In the genomic region with DNA sequence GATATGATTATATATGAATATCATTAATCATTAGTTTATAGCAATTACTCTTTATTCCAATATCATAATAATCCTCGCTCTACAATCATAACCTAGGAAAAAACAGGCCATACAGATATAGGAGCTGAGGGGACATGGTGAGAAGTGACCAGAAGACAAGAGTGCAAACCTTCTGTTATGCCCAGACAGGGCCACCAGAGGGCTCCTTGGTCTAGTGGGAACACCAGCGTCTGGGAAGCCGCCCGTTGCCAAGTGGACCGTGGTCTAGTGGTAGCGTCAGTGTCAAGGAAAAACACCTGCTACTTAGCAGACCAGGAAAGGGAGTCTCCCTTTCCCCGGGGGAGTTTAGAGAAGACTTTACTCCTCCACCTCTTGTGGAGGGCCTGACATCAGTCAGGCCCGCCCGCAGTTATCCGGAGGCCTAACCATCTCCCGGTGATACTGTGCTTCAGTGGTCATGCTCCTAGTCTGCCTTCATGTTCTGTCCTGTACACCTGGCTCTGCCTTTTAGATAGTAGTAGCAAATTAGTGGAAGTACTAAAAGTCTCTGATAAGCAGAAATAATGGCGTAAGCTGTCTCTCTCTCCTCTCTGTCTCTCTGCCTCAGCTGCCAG, we compare ENCODE assay signal across 8 cellular contexts. TPM values are rescaled to one million over a fixed set of nuclear protein-coding genes. Genes with fewer than 3 reads are reported as not detected.
DNase-seq lines count a peak whose midpoint lies in the region; ATAC-seq and TF ChIP-seq lines count a peak whose summit lies in the region.
"Not testable (repeated sequence)": the region's sequence is repeated elsewhere in the genome, so short reads cannot be mapped to it uniquely, and the experiment has no call there.

No MANE protein-coding gene starts in this region.

- not testable (repeated sequence) for H3K27me3 ChIP-seq in IMR-90 (ENCODE audit: control insufficient read depth, insufficient read depth, low read length)

- H2AFZ ChIP-seq in IMR-90 (replicated peaks; ENCODE audit: low read length, poor library complexity): not testable (repeated sequence)

- H3K4me2 ChIP-seq in IMR-90 (ENCODE audit: low read depth, low read length): not testable (repeated sequence)

- H2AK5ac ChIP-seq in IMR-90 (ENCODE audit: low read depth, low read length): not testable (repeated sequence)

- in situ Hi-C loops in IMR-90 (cut with MboI; ENCODE audit: low sequenced_read_pairs); astrocyte of the spinal cord (cut with HindIII; ENCODE audit: low sequenced_read_pairs): not testable (repeated sequence)

- H3K36me3 ChIP-seq in IMR-90 (ENCODE audit: control insufficient read depth, insufficient read depth, low read length): peaks cover 34% of the 10 kb centered on the region

- TF ChIP-seq CTCF in IMR-90 (conservative IDR thresholded peaks at IDR 0.05; ENCODE audit: low read depth, low read length) (peak; percentile 59), astrocyte of the spinal cord (IDR thresholded peaks at IDR 0.05; ENCODE audit: low read depth, low read length) (peak; percentile 60), neural crest cell (conservative IDR thresholded peaks at IDR 0.05) (peak; percentile 57)

- not testable (repeated sequence) for H3K9ac ChIP-seq in IMR-90 (ENCODE audit: low read depth, low read length)

- WGBS in IMR-90 (ENCODE audit: extremely low coverage in 2 of 2, insufficient read length in 1 of 2), 2 experiments: no CpG with 5 or more reads among the region's 12 CpGs

- not testable (repeated sequence) for H2AK9ac ChIP-seq in IMR-90 (replicated peaks; ENCODE audit: low read depth, low read length, poor library complexity)

- not testable (repeated sequence) for H2BK120ac ChIP-seq in IMR-90 (ENCODE audit: low read depth, low read length)

- H3K79me1 ChIP-seq in IMR-90 (ENCODE audit: low read depth in 1 of 2, low read length in 2 of 2): not testable (repeated sequence)

- CTCF ChIA-PET in IMR-90 (lab: Yijun Ruan, JAX): interaction anchor here (1.0 to 1.9 kb wide), 2 partner anchors 9 to 17 kb away, joined by 3 to 4 read pairs; no protein-coding TSS in a partner anchor

- not testable (repeated sequence) for H3K9me3 ChIP-seq in IMR-90 (ENCODE audit: control insufficient read depth, insufficient read depth, low read length)

- not testable (repeated sequence) for H4K91ac ChIP-seq in IMR-90 (ENCODE audit: insufficient read depth, low read depth, low read length)

- H3K27ac ChIP-seq in IMR-90 (ENCODE audit: insufficient read depth, low read length): not testable (repeated sequence)

- not testable (repeated sequence) for H3K23ac ChIP-seq in IMR-90 (ENCODE audit: low read depth, low read length)

- H3K18ac ChIP-seq in IMR-90 (ENCODE audit: low read depth, low read length): not testable (repeated sequence)

- not testable (repeated sequence) for H2BK15ac ChIP-seq in IMR-90 (ENCODE audit: low read depth, low read length)

- not testable (repeated sequence) for ATAC-seq in IMR-90 (ENCODE audit: low read depth); Right ventricle myocardium superior (ENCODE audit: poor library complexity)

- not testable (repeated sequence) for H3K4me3 Mint-ChIP-seq in neural crest cell

- not testable (repeated sequence) for H3K4me1 Mint-ChIP-seq in neural crest cell

- H4K8ac ChIP-seq in IMR-90 (ENCODE audit: low read depth in 2 of 2, low read length in 2 of 2): not testable (repeated sequence)

- TF ChIP-seq POLR2A in IMR-90 (IDR thresholded peaks at IDR 0.05; ENCODE audit: low read depth, low read length): not testable (repeated sequence)

- BruUV-seq in IMR-90 (replicated peaks; lab: Mats Ljungman, UMichigan): not testable (repeated sequence)

- not testable (repeated sequence) for H4K5ac ChIP-seq in IMR-90 (ENCODE audit: low read depth, low read length)

- not testable (repeated sequence) for H3K4me1 ChIP-seq in IMR-90 (ENCODE audit: control insufficient read depth, insufficient read depth, low read length)

- not testable (repeated sequence) for H3K56ac ChIP-seq in IMR-90 (ENCODE audit: extremely low read depth, insufficient read depth, low read length)

- not testable (repeated sequence) for H2BK5ac ChIP-seq in IMR-90 (ENCODE audit: low read depth, low read length, poor library complexity, severe bottlenecking)

- H3K4ac ChIP-seq in IMR-90 (ENCODE audit: low read depth, low read length): not testable (repeated sequence)

- POLR2A ChIA-PET in IMR-90 (lab: Charles Lee; ENCODE audit: unreplicated experiment): not testable (repeated sequence)

- peak; percentile 66 for TF ChIP-seq RAD21 in IMR-90 (IDR thresholded peaks at IDR 0.05; ENCODE audit: low read length)

- H3K14ac ChIP-seq in IMR-90 (replicated peaks; ENCODE audit: low read depth, low read length): not testable (repeated sequence)

- DNase-seq in CMK (ENCODE audit: low read depth): peak; percentile 46
- DNase-seq in IMR-90: peak; percentile 69
- DNase-seq in NCI-H774 (lab: John Stamatoyannopoulos, UW): peak; percentile 42
- DNase-seq in activated CD4-positive, CD25-positive, alpha-beta regulatory T cell treated with anti-CD3 and anti-CD28 coated beads, Interleukin-2, amount 50 U/mL, for 72 hours: peak; percentile 63
- DNase-seq in astrocyte of the spinal cord (ENCODE audit: low read depth, low spot score): peak; percentile 52
- DNase-seq in Right ventricle myocardium superior: peak; percentile 89
- peak; percentile 56 for DNase-seq in neural crest cell (ENCODE audit: low read depth, low spot score)
- peak; percentile 81 for DNase-seq in stimulated activated CD8-positive, alpha-beta memory T cell treated with anti-CD3 and anti-CD28 coated beads, Interleukin-4, amount 100 ng/mL, for 48 hours

- dilution Hi-C loops in IMR-90 (cut with HindIII; ENCODE audit: low sequenced_read_pairs, unreplicated experiment): not testable (repeated sequence)

- H2BK20ac ChIP-seq in IMR-90 (ENCODE audit: low read depth, low read length): not testable (repeated sequence)

- peaks cover 32% of the 10 kb centered on the region for H3K36me3 Mint-ChIP-seq in neural crest cell (ENCODE audit: low read depth)

- intact Hi-C loops in IMR-90 (cut with micrococcal nuclease): loop anchor here (2.0 to 5.0 kb wide), 2 partner anchors 81 to 165 kb away; no protein-coding TSS in a partner anchor
- intact Hi-C loops in Right ventricle myocardium superior (cut with DNase I): not testable (repeated sequence)

- H3K27ac Mint-ChIP-seq in neural crest cell (ENCODE audit: unreplicated experiment): not testable (repeated sequence)

- H4K20me1 ChIP-seq in IMR-90 (ENCODE audit: insufficient read depth, low read length): not testable (repeated sequence)

- not testable (repeated sequence) for H3K4me3 ChIP-seq in IMR-90 (ENCODE audit: insufficient read depth, low read depth, low read length); astrocyte of the spinal cord (ENCODE audit: low read depth, low read length)

- H3K9me3 Mint-ChIP-seq in neural crest cell: not testable (repeated sequence)

- not testable (repeated sequence) for H3K9me1 ChIP-seq in IMR-90 (ENCODE audit: insufficient read depth, low read length)

- not testable (repeated sequence) for H3K27me3 Mint-ChIP-seq in neural crest cell (ENCODE audit: low read depth)

TF ChIP-seq in IMR-90, 13 proteins besides CTCF, POLR2A, EP300 and RAD21:
- peak; percentile 58 for TF ChIP-seq SMC3 (IDR thresholded peaks at IDR 0.05; ENCODE audit: low read depth, low read length)

RNA-seq across cellular contexts. Expression of a gene that starts 26.5 kb away (rescaled TPM):
- 6.8 and 13.3 TPM in 2 replicates for total RNA-seq in IMR-90 (2012; rRNA removed)
- 10.7 and 14.4 TPM in 2 replicates for polyA plus RNA-seq in IMR-90 (2012; rRNA removed)
- polyA plus RNA-seq in IMR-90 (2012; cell fraction: cytosol; rRNA removed): 1.8 and 2.5 TPM in 2 replicates
- 1.8 and 8.2 TPM in 2 replicates for polyA plus RNA-seq in IMR-90 (2012; cell fraction: nucleus; rRNA removed; ENCODE audit: low replicate concordance)
- 17.4 TPM for total RNA-seq in Right ventricle myocardium superior
- total RNA-seq in neural crest cell: 30.7 and 33.8 TPM in 2 replicates

RNA-seq across cellular contexts. Expression of a gene that starts 32.0 kb away (rescaled TPM):
- total RNA-seq in IMR-90 (2012; rRNA removed): not detected in 2 replicates
- polyA plus RNA-seq in IMR-90 (2012; rRNA removed): not detected in 2 replicates
- polyA plus RNA-seq in IMR-90 (2012; cell fraction: cytosol; rRNA removed): not detected in 2 replicates
- not detected in 2 replicates for polyA plus RNA-seq in IMR-90 (2012; cell fraction: nucleus; rRNA removed; ENCODE audit: low replicate concordance)
- total RNA-seq in Right ventricle myocardium superior: not detected
- not detected in 2 replicates for total RNA-seq in neural crest cell

RNA-seq across cellular contexts. Expression of a gene that starts 49.9 kb away (rescaled TPM):
- total RNA-seq in IMR-90 (2012; rRNA removed) (not detected in 2 replicates), Right ventricle myocardium superior (0.89 TPM), neural crest cell (0.18 TPM in 1 of 2 replicates, not detected in the other)
- not detected in 2 replicates for polyA plus RNA-seq in IMR-90 (2012; rRNA removed)
- polyA plus RNA-seq in IMR-90 (2012; cell fraction: cytosol; rRNA removed): not detected in 2 replicates
- 0.02 and 0.14 TPM in 2 replicates for polyA plus RNA-seq in IMR-90 (2012; cell fraction: nucleus; rRNA removed; ENCODE audit: low replicate concordance)
